Comparison of ENCODE assay signal across 16 cellular contexts in genomic region chr2:10883880-10884529, GRCh38. TPM values are rescaled to one million over a fixed set of nuclear protein-coding genes. Genes with fewer than 3 reads are reported as not detected.
A peak's percentile ranks its signal among the peaks of the same experiment; 100 is the strongest.
DNase-seq lines count a peak whose midpoint lies in the region; ATAC-seq and TF ChIP-seq lines count a peak whose summit lies in the region.
"Had no signal": no experiment of that assay in that cellular context is flagged by ENCODE, and none has a peak within 500 bp of the region (broad histone marks: within the 10 kb centered on the region; RNA-seq: fewer than 3 reads in every experiment).

No MANE protein-coding gene starts in this region.

- no peaks in the 10 kb centered on the region for H4K20me1 ChIP-seq in neural cell (ENCODE audit: insufficient read depth)
- H4K20me1 ChIP-seq in GM23248 (ENCODE audit: insufficient read depth), result no peaks in the 10 kb centered on the region

- no peak overlapping the region for H3K9ac ChIP-seq in endodermal cell (ENCODE audit: extremely low read depth, low read length, poor library complexity, severe bottlenecking)
- H3K9ac ChIP-seq in neural cell (ENCODE audit: low read length), result peak overlapping the region; percentile 30
- no peak overlapping the region for H3K9ac ChIP-seq in GM23248

- TF ChIP-seq RAD21 in neural cell (conservative IDR thresholded peaks at IDR 0.05), result no peak

- peak; percentile 35 for ATAC-seq in HG03066 (IDR thresholded peaks at IDR 0.05; ENCODE audit: low read depth, unreplicated experiment)

- peak overlapping the region; percentile 49 for H3K4me3 Mint-ChIP-seq in Caco-2 (ENCODE audit: unreplicated experiment)
- peak overlapping the region; percentile 8 for H3K4me3 Mint-ChIP-seq in endodermal cell
- H3K4me3 Mint-ChIP-seq in immature natural killer cell, result peak overlapping the region in 2 of 5 donors; percentile 61 to 81

- no peaks in the 10 kb centered on the region for H3K36me3 ChIP-seq in Caco-2 (ENCODE audit: control insufficient read depth, insufficient read depth, low read length)
- no peaks in the 10 kb centered on the region for H3K36me3 ChIP-seq in endodermal cell (ENCODE audit: control insufficient read depth, insufficient read depth, low read length)
- H3K36me3 ChIP-seq in neural cell (ENCODE audit: insufficient read depth, low read length), result no peaks in the 10 kb centered on the region
- H3K36me3 ChIP-seq in GM23248 (ENCODE audit: low read depth), result no peaks in the 10 kb centered on the region
- H3K36me3 ChIP-seq: brain microvascular endothelial cell had no signal

- H3K9me3 Mint-ChIP-seq in Caco-2 (ENCODE audit: unreplicated experiment) (no peaks in the 10 kb centered on the region), endodermal cell (peaks cover 4% of the 10 kb centered on the region), immature natural killer cell (no peaks in the 10 kb centered on the region)

- TF ChIP-seq CTCF in Caco-2 (IDR thresholded peaks at IDR 0.05; ENCODE audit: insufficient read depth in 1 of 2, low read depth in 1 of 2, low read length in 1 of 2, severe bottlenecking in 1 of 2, unreplicated experiment in 1 of 2), result no peak
- TF ChIP-seq CTCF in endodermal cell (conservative IDR thresholded peaks at IDR 0.05), result no peak
- no peak for TF ChIP-seq CTCF in neural cell (IDR thresholded peaks at IDR 0.05; ENCODE audit: poor library complexity, severe bottlenecking)

- H3K27ac Mint-ChIP-seq in Caco-2 (ENCODE audit: unreplicated experiment) (no peak overlapping the region), endodermal cell (peak overlapping the region; percentile 75), immature natural killer cell (peak overlapping the region in 2 of 6 donors; percentile 61 to 90)

- peak overlapping the region; percentile 6; the same call in 1 of the 2 replicates for H3K4me3 ChIP-seq in Caco-2 (ENCODE audit: low read depth, low read length)
- H3K4me3 ChIP-seq in endodermal cell (ENCODE audit: low read length), result peak overlapping the region; percentile 5
- peak overlapping the region; percentile 39 for H3K4me3 ChIP-seq in neural cell (ENCODE audit: low read length)
- no peak overlapping the region for H3K4me3 ChIP-seq in GM23248

- CTCF ChIA-PET in Caco-2 (lab: Charles Lee), result interaction anchor here (0.6 to 0.9 kb wide), 3 partner anchors 19 to 52 kb away, joined by 4 to 6 read pairs (median 5); no protein-coding TSS in a partner anchor

- no peaks in the 10 kb centered on the region for H3K9me3 ChIP-seq in Caco-2
- H3K9me3 ChIP-seq in endodermal cell (ENCODE audit: control insufficient read depth, low read length), result no peaks in the 10 kb centered on the region
- H3K9me3 ChIP-seq in neural cell (ENCODE audit: low read length), result no peaks in the 10 kb centered on the region
- H3K9me3 ChIP-seq in GM23248 (ENCODE audit: low read depth), result no peaks in the 10 kb centered on the region

- H3K27me3 Mint-ChIP-seq in Caco-2 (ENCODE audit: insufficient read depth, unreplicated experiment) (no peaks in the 10 kb centered on the region), endodermal cell (ENCODE audit: insufficient read depth) (no peaks in the 10 kb centered on the region), immature natural killer cell (ENCODE audit: low read depth in 3 of 3) (peaks cover 0 to 3% (median 0%) of the 10 kb centered on the region in 3 donors)

- in situ Hi-C loops in GM23248 (cut with MboI), result no loop called here

- H3K9me2 ChIP-seq in neural cell (ENCODE audit: insufficient read depth, low read length), result no peaks in the 10 kb centered on the region
- no peaks in the 10 kb centered on the region for H3K9me2 ChIP-seq in GM23248 (ENCODE audit: insufficient read depth)

- H3F3A ChIP-seq in neural cell (ENCODE audit: insufficient read depth, low read length, poor library complexity, severe bottlenecking) (no peaks in the 10 kb centered on the region), GM23248 (ENCODE audit: insufficient read depth) (no peaks in the 10 kb centered on the region)

- DNase-seq in Caco-2 (no peak), endodermal cell (peak; percentile 18), epidermal melanocyte (ENCODE audit: insufficient read length, low spot score) (no peak), immature natural killer cell (no peak), GM23248 (no peak)
- DNase-seq in activated effector memory CD4-positive, alpha-beta T cell treated with Interleukin-2 at 50 U/mL for 16 hours, result no peak
- DNase-seq: activated gamma-delta T cell; brain microvascular endothelial cell; DND-41; Kasumi-1; stimulated activated CD4-positive, alpha-beta T cell treated with anti-CD3 and anti-CD28 coated beads, Interleukin-4, amount 100 ng/mL, for 4 hours; stimulated activated naive CD4-positive, alpha-beta T cell treated with Interleukin-2 at 50 U/mL for 16 hours had no signal

- H2AFZ ChIP-seq in neural cell (ENCODE audit: low read depth, low read length), result no peak overlapping the region
- no peak overlapping the region for H2AFZ ChIP-seq in GM23248

- H3K27me3 ChIP-seq in Caco-2 (replicated peaks; ENCODE audit: control insufficient read depth, insufficient read depth, low read length) (no peaks in the 10 kb centered on the region), endodermal cell (ENCODE audit: control insufficient read depth, insufficient read depth, low read length, poor library complexity, severe bottlenecking) (no peaks in the 10 kb centered on the region), neural cell (ENCODE audit: insufficient read depth, low read depth, low read length) (no peaks in the 10 kb centered on the region), GM23248 (replicated peaks; ENCODE audit: insufficient read depth) (no peaks in the 10 kb centered on the region)
- H3K27me3 ChIP-seq: brain microvascular endothelial cell had no signal

- peak overlapping the region; percentile 15 for H3K4me2 ChIP-seq in neural cell (ENCODE audit: low read length)
- no peak overlapping the region for H3K4me2 ChIP-seq in GM23248 (ENCODE audit: unreplicated experiment)

- intact Hi-C loops in Caco-2 (cut with micrococcal nuclease; ENCODE audit: unreplicated experiment), result no loop called here

- WGBS in endodermal cell (ENCODE audit: insufficient coverage in 1 of 2, insufficient read length in 1 of 2), 2 experiments, result 56 to 74% methylated on average over 6 to 8 of the region's 8 CpGs
- WGBS in GM23248 (ENCODE audit: low coverage in 1 of 2, low lambda C conversion rate in 2 of 2, missing lambda C conversion rate in 2 of 2), 2 experiments, result 55 to 57% methylated on average over 8 of the region's 8 CpGs

- H3K36me3 Mint-ChIP-seq in Caco-2 (ENCODE audit: insufficient read depth, unreplicated experiment), result no peaks in the 10 kb centered on the region
- no peaks in the 10 kb centered on the region for H3K36me3 Mint-ChIP-seq in endodermal cell (ENCODE audit: low read depth)
- H3K36me3 Mint-ChIP-seq in immature natural killer cell, result no peaks in the 10 kb centered on the region

- no TSS peak for BruUV-seq in Caco-2 (replicated peaks; lab: Mats Ljungman, UMichigan)

- H3K4me1 Mint-ChIP-seq in Caco-2 (ENCODE audit: low read depth, unreplicated experiment), result peaks cover 18% of the 10 kb centered on the region
- peaks cover 51% of the 10 kb centered on the region for H3K4me1 Mint-ChIP-seq in endodermal cell
- no peaks in the 10 kb centered on the region for H3K4me1 Mint-ChIP-seq in immature natural killer cell

- peaks cover 28% of the 10 kb centered on the region for H3K4me1 ChIP-seq in Caco-2
- H3K4me1 ChIP-seq in endodermal cell (ENCODE audit: control insufficient read depth, insufficient read depth, low read length), result peaks cover 31% of the 10 kb centered on the region
- no peaks in the 10 kb centered on the region for H3K4me1 ChIP-seq in GM23248 (ENCODE audit: insufficient read depth)

- TF ChIP-seq EP300 in neural cell (conservative IDR thresholded peaks at IDR 0.05; ENCODE audit: poor library complexity, severe bottlenecking), result no peak

- H3K79me2 ChIP-seq in neural cell (replicated peaks; ENCODE audit: insufficient read depth, low read length), result no peaks in the 10 kb centered on the region
- H3K79me2 ChIP-seq in GM23248 (ENCODE audit: insufficient read depth), result no peaks in the 10 kb centered on the region

- POLR2A ChIA-PET in Caco-2 (lab: Charles Lee), result no interaction called here

- H3K27ac ChIP-seq in endodermal cell (ENCODE audit: low read depth, low read length) (peak overlapping the region; percentile 70), neural cell (ENCODE audit: low read length) (peak overlapping the region; percentile 76), GM23248 (no peak overlapping the region)
- H3K27ac ChIP-seq: brain microvascular endothelial cell, HL-60 had no signal

TF ChIP-seq in neural cell, 6 proteins besides CTCF, POLR2A, EP300 and RAD21 (continues in another document):
- TF ChIP-seq REST (IDR thresholded peaks at IDR 0.05; ENCODE audit: borderline replicate concordance) (peak; percentile 14), POLR2AphosphoS5 (IDR thresholded peaks at IDR 0.05) (no peak)

RNA-seq across cellular contexts. Expression of gene KCNF1, which starts 27.7 kb away (rescaled TPM):
- total RNA-seq in Caco-2 (2022) (0.28 and 0.29 TPM in 2 replicates), endodermal cell (10 to 100 TPM in 1 of 2 donors, 1 to 10 TPM in 1; 5.2 to 17.0 TPM)
- polyA plus RNA-seq in endodermal cell (2013, experiment 1 of 2), result 3.5 TPM
- 4.1 TPM for polyA plus RNA-seq in endodermal cell (2013, experiment 2 of 2)
- polyA plus RNA-seq in neural cell (11.4 and 12.9 TPM in 2 replicates), immature natural killer cell (not detected), GM23248 (2016; fragmentation: Nextera tagmentation; extraction: Ambion mirVana) (0.10 TPM in 2 replicates)
- polyA minus RNA-seq in neural cell, result 19.5 and 19.6 TPM in 2 replicates
- total RNA-seq in GM23248 (2014; rRNA removed; shearing (Covaris generic)), result 0.97 TPM in 1 of 2 replicates, not detected in the other
- polyA plus RNA-seq: BJ had no signal
